In genomic region chr5:33008751-33009418, GRCh38 we compare ENCODE assay signal across 21 cellular contexts.
A peak's percentile ranks its signal among the peaks of the same experiment; 100 is the strongest.
DNase-seq lines count a peak whose midpoint lies in the region; ATAC-seq, FAIRE-seq and TF ChIP-seq lines count a peak whose summit lies in the region.
"Had no signal": no experiment of that assay in that cellular context is flagged by ENCODE, and none has a peak within 500 bp of the region (broad histone marks: within the 10 kb centered on the region; RNA-seq: fewer than 3 reads in every experiment).

No MANE protein-coding gene starts in this region.

- H3K27me3 Mint-ChIP-seq in GM23338 (ENCODE audit: insufficient read depth, low read depth, poor library complexity) (no peaks in the 10 kb centered on the region), natural killer cell (ENCODE audit: low read depth in 2 of 2) (no peaks in the 10 kb centered on the region)
- no peaks in the 10 kb centered on the region for H3K27me3 Mint-ChIP-seq in activated T-cell treated with anti-CD3 and anti-CD28 coated beads, Interleukin-2, amount 50 U/mL, for 24 hours
- H3K27me3 Mint-ChIP-seq: CD4-positive, alpha-beta T cell had no signal

- peak; percentile 67 for DNase-seq in GM23338 (ENCODE audit: low spot score)
- DNase-seq in LHCN-M2 (ENCODE audit: low read depth) = peak; percentile 26
- DNase-seq in bronchial epithelial cell (ENCODE audit: low read depth) = peak; percentile 97
- DNase-seq in islet precursor cell = peak; percentile 73
- no peak for DNase-seq in natural killer cell
- DNase-seq in activated gamma-delta T cell (lab: John Stamatoyannopoulos, UW) = no peak
- DNase-seq in activated T-cell treated with anti-CD3 and anti-CD28 coated beads, Interleukin-2, amount 50 U/mL, for 24 hours = no peak
- DNase-seq: activated CD8-positive, alpha-beta T cell treated with anti-CD3 and anti-CD28 coated beads, Interleukin-2, amount 10 ng/mL, durations not matched to agents 7 days and 5 days; CD4-positive, alpha-beta T cell; DND-41; effector memory CD4-positive, alpha-beta T cell; hippocampal formation; KG1; left lung; NCI-H1417 treated with DMSO at 0.1 percent for 48 hours; Right ventricle myocardium superior; substantia nigra; T-helper 1 cell had no signal

- no peaks in the 10 kb centered on the region for H3F3A ChIP-seq in GM23338 (replicated peaks; ENCODE audit: low read depth)

- H4K20me1 ChIP-seq in GM23338 (replicated peaks; ENCODE audit: insufficient read depth) = no peaks in the 10 kb centered on the region

- H3K9me3 Mint-ChIP-seq in GM23338 (peaks cover 4% of the 10 kb centered on the region), natural killer cell (peaks cover 1 to 4% of the 10 kb centered on the region in 2 donors)
- H3K9me3 Mint-ChIP-seq in activated T-cell treated with anti-CD3 and anti-CD28 coated beads, Interleukin-2, amount 50 U/mL, for 24 hours = peaks cover 9% of the 10 kb centered on the region

- ATAC-seq in GM23338 = peak; percentile 73
- no peak for ATAC-seq in natural killer cell
- no peak for ATAC-seq in GM19328 (IDR thresholded peaks at IDR 0.05; ENCODE audit: unreplicated experiment)
- ATAC-seq: activated CD8-positive, alpha-beta T cell treated with anti-CD3 and anti-CD28 coated beads, Interleukin-2, amount 10 ng/mL, durations not matched to agents 7 days and 5 days; left lung had no signal

- H3K4me3 Mint-ChIP-seq in GM23338 = no peak overlapping the region
- no peak overlapping the region for H3K4me3 Mint-ChIP-seq in natural killer cell
- H3K4me3 Mint-ChIP-seq in activated T-cell treated with anti-CD3 and anti-CD28 coated beads, Interleukin-2, amount 50 U/mL, for 24 hours = no peak overlapping the region
- H3K4me3 Mint-ChIP-seq: activated CD8-positive, alpha-beta T cell treated with anti-CD3 and anti-CD28 coated beads, Interleukin-2, amount 10 ng/mL, durations not matched to agents 7 days and 5 days; activated T-helper 1 cell treated with anti-CD3 and anti-CD28 coated beads, Interleukin-12 subunit alpha, Interleukin-12 subunit beta, Interleukin-2, Interleukin-4 antibody, amounts not matched to agents 30 ng/mL and 10 ng/mL and 1 ng/mL, durations not matched to agents 14 hours and 24 hours and 36 hours; CD4-positive, alpha-beta T cell had no signal

- no peak overlapping the region for H3K27ac ChIP-seq in GM23338 (ENCODE audit: low read depth)
- H3K27ac ChIP-seq: left lung, VCaP had no signal

- H3K4me1 Mint-ChIP-seq in GM23338 (peaks cover 3% of the 10 kb centered on the region; the same call in 2 of the 3 replicates), natural killer cell (no peaks in the 10 kb centered on the region)
- H3K4me1 Mint-ChIP-seq in activated T-cell treated with anti-CD3 and anti-CD28 coated beads, Interleukin-2, amount 50 U/mL, for 24 hours (ENCODE audit: low read depth) = no peaks in the 10 kb centered on the region

- H3K4me3 ChIP-seq in GM23338 (no peak overlapping the region), bronchial epithelial cell (ENCODE audit: low read depth, low read length) (no peak overlapping the region)
- H3K4me3 ChIP-seq: left lung had no signal

- no peaks in the 10 kb centered on the region for H3K27me3 ChIP-seq in GM23338 (ENCODE audit: insufficient read depth)
- H3K27me3 ChIP-seq in bronchial epithelial cell (ENCODE audit: control insufficient read depth, insufficient read depth, low read length) = no peaks in the 10 kb centered on the region
- H3K27me3 ChIP-seq: left lung had no signal

- TF ChIP-seq CTCF in GM23338 (conservative IDR thresholded peaks at IDR 0.05; ENCODE audit: low read depth in 2 of 2) (no peak), bronchial epithelial cell (IDR thresholded peaks at IDR 0.05; ENCODE audit: insufficient read depth, low read length, severe bottlenecking) (no peak), natural killer cell (IDR thresholded peaks at IDR 0.05) (no peak)

- H3K4me2 ChIP-seq in GM23338 = no peak overlapping the region

- no peaks in the 10 kb centered on the region for H3K9me2 ChIP-seq in GM23338 (ENCODE audit: insufficient read depth)

- H3K27ac Mint-ChIP-seq in GM23338 (peak overlapping the region; percentile 88; the same call in 1 of the 2 replicates), natural killer cell (no peak overlapping the region)
- no peak overlapping the region for H3K27ac Mint-ChIP-seq in activated T-cell treated with anti-CD3 and anti-CD28 coated beads, Interleukin-2, amount 50 U/mL, for 24 hours
- H3K27ac Mint-ChIP-seq: activated CD8-positive, alpha-beta T cell treated with anti-CD3 and anti-CD28 coated beads, Interleukin-2, amount 10 ng/mL, durations not matched to agents 7 days and 5 days; activated T-helper 1 cell treated with anti-CD3 and anti-CD28 coated beads, Interleukin-12 subunit alpha, Interleukin-12 subunit beta, Interleukin-2, Interleukin-4 antibody, amounts not matched to agents 30 ng/mL and 10 ng/mL and 1 ng/mL, durations not matched to agents 14 hours and 24 hours and 36 hours; CD4-positive, alpha-beta T cell had no signal

- peaks cover 3% of the 10 kb centered on the region; the same call in 2 of the 3 replicates for H3K36me3 Mint-ChIP-seq in GM23338 (ENCODE audit: low read depth)
- no peaks in the 10 kb centered on the region for H3K36me3 Mint-ChIP-seq in natural killer cell
- no peaks in the 10 kb centered on the region for H3K36me3 Mint-ChIP-seq in activated T-cell treated with anti-CD3 and anti-CD28 coated beads, Interleukin-2, amount 50 U/mL, for 24 hours (ENCODE audit: low read depth)

- no peaks in the 10 kb centered on the region for H3K79me2 ChIP-seq in GM23338 (replicated peaks; ENCODE audit: insufficient read depth)

- no peak overlapping the region for H2AFZ ChIP-seq in GM23338

- no peaks in the 10 kb centered on the region for H3K4me1 ChIP-seq in GM23338 (ENCODE audit: insufficient read depth)
- H3K4me1 ChIP-seq: left lung had no signal

- no peak for FAIRE-seq in bronchial epithelial cell (lab: Jason Lieb, UNC)

- intact Hi-C loops in natural killer cell (cut with micrococcal nuclease) = no loop called here

- H3K36me3 ChIP-seq in GM23338 (ENCODE audit: insufficient read depth) (no peaks in the 10 kb centered on the region), bronchial epithelial cell (ENCODE audit: control insufficient read depth, insufficient read depth, low read length) (no peaks in the 10 kb centered on the region)
- H3K36me3 ChIP-seq: left lung had no signal

TF ChIP-seq in GM23338, 12 proteins besides CTCF, POLR2A, EP300 and RAD21:
- no peak for TF ChIP-seq STAT1 (IDR thresholded peaks at IDR 0.05; ENCODE audit: unreplicated experiment)
- TF ChIP-seq CREB1 (CRISPR knock-in tag; IDR thresholded peaks at IDR 0.05; ENCODE audit: low read depth) = peak; percentile 79

Comparison
In these comparisons a context has a peak if more than half of its experiments do, and no peak if none do; other contexts are left out.
1. DNase-seq: peak in GM23338 (single experiment), LHCN-M2 (single experiment), bronchial epithelial cell (single experiment) and islet precursor cell (single experiment); none in natural killer cell (single experiment), activated gamma-delta T cell (single experiment) and activated T-cell treated with anti-CD3 and anti-CD28 coated beads, Interleukin-2, amount 50 U/mL, for 24 hours (single experiment).